ENCODE assay signal across 27 cellular contexts in the genomic region with DNA sequence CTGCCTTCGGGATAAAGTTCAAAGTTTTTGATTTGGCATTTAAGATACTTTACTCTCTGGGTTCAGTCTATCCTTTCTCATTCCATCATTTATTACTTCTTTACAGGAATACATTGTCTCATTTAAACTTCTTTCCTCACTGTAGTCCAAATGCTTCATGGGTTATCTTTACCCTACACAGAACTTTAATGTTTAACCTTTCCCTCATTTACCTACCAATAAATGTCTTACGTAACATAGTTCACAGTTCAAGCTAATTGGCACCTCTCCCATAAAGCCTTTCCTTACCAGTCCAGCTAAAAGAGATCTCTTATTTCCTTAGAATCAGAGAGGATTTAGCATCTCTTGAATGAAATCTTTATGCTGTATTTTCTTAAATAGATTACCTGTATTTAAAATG.
DNase-seq lines count a peak whose midpoint lies in the region; ATAC-seq, FAIRE-seq and TF ChIP-seq lines count a peak whose summit lies in the region.
"Had no signal": no experiment of that assay in that cellular context is flagged by ENCODE, and none has a peak within 500 bp of the region (broad histone marks: within the 10 kb centered on the region; RNA-seq: fewer than 3 reads in every experiment).

No MANE protein-coding gene starts in this region.

- TF ChIP-seq CTCF in hepatocyte (IDR thresholded peaks at IDR 0.05; ENCODE audit: poor library complexity) = no peak
- no peak for TF ChIP-seq CTCF in kidney (IDR thresholded peaks at IDR 0.05; ENCODE audit: borderline replicate concordance, extremely low read depth, insufficient read depth)

- H3K4me3 ChIP-seq in hepatocyte (no peak overlapping the region), kidney (ENCODE audit: low read length in 2 of 2) (no peak overlapping the region), small intestine (ENCODE audit: low read depth in 1 of 2, low read length in 2 of 2) (no peak overlapping the region)
- H3K4me3 ChIP-seq: BLaER1, GM12878 had no signal

- peak overlapping the region; percentile 24 for H3K4me2 ChIP-seq in hepatocyte
- H3K4me2 ChIP-seq: BLaER1 had no signal

- no peaks in the 10 kb centered on the region for H3K9me3 ChIP-seq in hepatocyte (ENCODE audit: low read depth)
- no peaks in the 10 kb centered on the region for H3K9me3 ChIP-seq in kidney (ENCODE audit: control insufficient read depth in 1 of 2, low read length in 2 of 2)
- no peaks in the 10 kb centered on the region for H3K9me3 ChIP-seq in small intestine (ENCODE audit: control insufficient read depth, low read depth)
- H3K9me3 ChIP-seq: BE2C had no signal

- no peaks in the 10 kb centered on the region for H3K4me1 ChIP-seq in hepatocyte (ENCODE audit: insufficient read depth)
- no peaks in the 10 kb centered on the region for H3K4me1 ChIP-seq in kidney (ENCODE audit: control insufficient read depth in 1 of 2, insufficient read depth in 1 of 2, low read depth in 1 of 2, low read length in 2 of 2)
- peaks cover 0 to 2% of the 10 kb centered on the region in 2 donors for H3K4me1 ChIP-seq in small intestine (ENCODE audit: control insufficient read depth in 2 of 2, insufficient read depth in 1 of 2, low read depth in 1 of 2, low read length in 1 of 2)
- H3K4me1 ChIP-seq: BE2C, BLaER1 had no signal

- ATAC-seq in left lobe of liver = peak; percentile 86
- ATAC-seq: GM12878 had no signal

- intact Hi-C loops in kidney (cut with DNase I) = no loop called here

- H3K27me3 ChIP-seq in hepatocyte (no peaks in the 10 kb centered on the region), small intestine (ENCODE audit: control insufficient read depth in 2 of 2, insufficient read depth in 2 of 2, low read length in 2 of 2) (no peaks in the 10 kb centered on the region)
- H3K27me3 ChIP-seq: BE2C, BLaER1 had no signal

- H2AFZ ChIP-seq in hepatocyte = no peak overlapping the region

- no peaks in the 10 kb centered on the region for H4K20me1 ChIP-seq in hepatocyte (ENCODE audit: insufficient read depth, poor library complexity, severe bottlenecking)
- H4K20me1 ChIP-seq: BLaER1 had no signal

- WGBS in hepatocyte (ENCODE audit: low lambda C conversion rate, missing lambda C conversion rate) = 73% methylated on average over 2 of the region's 2 CpGs
- 15 to 65% (median 35%) methylated on average over 2 of the region's 2 CpGs for WGBS in small intestine, 3 donors

- peak; percentile 16 for DNase-seq in hepatocyte (ENCODE audit: low spot score)
- no peak for DNase-seq in kidney
- no peak for DNase-seq in left lobe of liver (ENCODE audit: low spot score)
- peak; percentile 92 for DNase-seq in small intestine
- no peak for DNase-seq in urothelium cell line (ENCODE audit: low spot score)
- no peak for DNase-seq in NCI-H187 (lab: John Stamatoyannopoulos, UW)
- DNase-seq in NCI-H1694 (lab: John Stamatoyannopoulos, UW) = no peak
- DNase-seq: 8988T; ACHN; BE2C; C1 segment of cervical spinal cord; CD4-positive, alpha-beta memory T cell; CD4-positive, CD25-positive, alpha-beta regulatory T cell; CD8-positive, alpha-beta memory T cell; COR-L47; DMS 273 treated with DMSO at 0.1 percent for 48 hours; DMS153; DMS53; DMS79; DND-41; EL; GDM1 had no signal

- H3K36me3 ChIP-seq in hepatocyte (replicated peaks; ENCODE audit: insufficient read depth, low read depth) (no peaks in the 10 kb centered on the region), kidney (ENCODE audit: control insufficient read depth in 1 of 2, insufficient read depth in 2 of 2, low read length in 2 of 2) (no peaks in the 10 kb centered on the region), small intestine (ENCODE audit: control insufficient read depth in 2 of 2, insufficient read depth in 2 of 2, low read length in 2 of 2) (no peaks in the 10 kb centered on the region)
- H3K36me3 ChIP-seq: BE2C, BLaER1 had no signal

- FAIRE-seq in kidney (lab: Jason Lieb, UNC) = peak; percentile 15
- peak; percentile 86 for FAIRE-seq in small intestine (lab: Jason Lieb, UNC)
- FAIRE-seq in urothelium cell line (lab: Jason Lieb, UNC) = no peak
- FAIRE-seq: A204.1, GM12878, GM12892, GM18507 had no signal

- no peak overlapping the region for H3K9ac ChIP-seq in kidney (ENCODE audit: low read length in 2 of 2)
- H3K9ac ChIP-seq: BLaER1 had no signal

- no peaks in the 10 kb centered on the region for H3K9me2 ChIP-seq in hepatocyte (replicated peaks; ENCODE audit: insufficient read depth)

- no peak overlapping the region for H3K27ac ChIP-seq in hepatocyte
- no peak overlapping the region for H3K27ac ChIP-seq in kidney (ENCODE audit: low read depth in 2 of 2, low read length in 2 of 2)
- H3K27ac ChIP-seq in small intestine (ENCODE audit: low read depth in 1 of 2, low read length in 1 of 2) = no peak overlapping the region
- H3K27ac ChIP-seq: BLaER1 had no signal

- H3K79me2 ChIP-seq in hepatocyte = no peaks in the 10 kb centered on the region

Comparison
In these comparisons a context has a peak if more than half of its experiments do, and no peak if none do; other contexts are left out.
1. DNase-seq: peak in hepatocyte (single experiment) and small intestine (single experiment); none in kidney (single experiment), left lobe of liver (single experiment), urothelium cell line (single experiment), NCI-H187 (0 of 2) and NCI-H1694 (single experiment).